ENCODE assay signal across 21 cellular contexts in genomic region chr5:170120576-170120975, GRCh38. TPM values are rescaled to one million over a fixed set of nuclear protein-coding genes. Genes with fewer than 3 reads are reported as not detected.
DNase-seq lines count a peak whose midpoint lies in the region; ATAC-seq and TF ChIP-seq lines count a peak whose summit lies in the region.
"Had no signal": no experiment of that assay in that cellular context is flagged by ENCODE, and none has a peak within 500 bp of the region (broad histone marks: within the 10 kb centered on the region; RNA-seq: fewer than 3 reads in every experiment).

No MANE protein-coding gene starts in this region.

- H2AFZ ChIP-seq in GM23248, result peak overlapping the region; percentile 35; the same call in 1 of the 2 replicates

- TF ChIP-seq POLR2A in vagina (IDR thresholded peaks at IDR 0.05), result no peak

- no peak for ATAC-seq in GM18907 (IDR thresholded peaks at IDR 0.05; ENCODE audit: unreplicated experiment)
- ATAC-seq: body of pancreas, GM12878 had no signal

- H4K20me1 ChIP-seq in GM23248 (ENCODE audit: insufficient read depth), result no peaks in the 10 kb centered on the region

- TF ChIP-seq CTCF in fibroblast of mammary gland (conservative IDR thresholded peaks at IDR 0.05; ENCODE audit: control insufficient read depth, insufficient read depth, low read depth, low read length), result no peak
- TF ChIP-seq CTCF in vagina (IDR thresholded peaks at IDR 0.05), result no peak
- no peak for TF ChIP-seq CTCF in ascending aorta (IDR thresholded peaks at IDR 0.05)

- H3K4me1 ChIP-seq in GM23248 (ENCODE audit: insufficient read depth) (peaks cover 16% of the 10 kb centered on the region), vagina (no peaks in the 10 kb centered on the region), ascending aorta (no peaks in the 10 kb centered on the region)
- H3K4me1 ChIP-seq: body of pancreas, pancreas, tibial artery had no signal

- H3K36me3 ChIP-seq in GM23248 (ENCODE audit: low read depth) (no peaks in the 10 kb centered on the region), vagina (no peaks in the 10 kb centered on the region), ascending aorta (no peaks in the 10 kb centered on the region)
- H3K36me3 ChIP-seq: esophagus muscularis mucosa, pancreas, tibial artery had no signal

- H3K4me3 ChIP-seq in GM23248 (no peak overlapping the region), fibroblast of mammary gland (ENCODE audit: control insufficient read depth, low read depth, low read length) (no peak overlapping the region), vagina (no peak overlapping the region), ascending aorta (no peak overlapping the region)
- H3K4me3 ChIP-seq: body of pancreas, dorsolateral prefrontal cortex, esophagus muscularis mucosa, GM12878, pancreas, tibial artery had no signal

- H3K9me3 ChIP-seq in GM23248 (ENCODE audit: low read depth), result no peaks in the 10 kb centered on the region
- H3K9me3 ChIP-seq in vagina, result peaks cover 3% of the 10 kb centered on the region
- no peaks in the 10 kb centered on the region for H3K9me3 ChIP-seq in ascending aorta
- H3K9me3 ChIP-seq: body of pancreas, pancreas had no signal

- peaks cover 11% of the 10 kb centered on the region for H3F3A ChIP-seq in GM23248 (ENCODE audit: insufficient read depth)

- H3K9me2 ChIP-seq in GM23248 (ENCODE audit: insufficient read depth), result no peaks in the 10 kb centered on the region

- DNase-seq in GM23248 (peak; percentile 85), fibroblast of mammary gland (ENCODE audit: low read depth) (peak; percentile 80), vagina (ENCODE audit: extremely low spot score in 2 of 2) (peak; percentile 37 to 58), ascending aorta (ENCODE audit: low spot score in 2 of 2) (no peak), DMS153 treated with DMSO at 0.1 percent for 48 hours (lab: John Stamatoyannopoulos, UW; ENCODE audit: unreplicated experiment) (no peak)
- DNase-seq in activated CD8-positive, alpha-beta memory T cell treated with anti-CD3 and anti-CD28 coated beads, Interleukin-2, amount 50 U/mL, for 48 hours, result peak; percentile 8
- DNase-seq: activated B cell treated with CpG ODN at 0.5 μM for 24 hours; activated gamma-delta T cell treated with Interleukin-2 at 50 U/mL for 16 hours; body of pancreas; dorsolateral prefrontal cortex; Karpas-422; NCI-H1417 treated with DMSO at 0.1 percent for 48 hours; NCI-H2227 treated with DMSO at 0.1 percent for 48 hours; pancreas; SHP77 treated with DMSO at 0.1 percent for 48 hours; stimulated activated CD4-positive, alpha-beta T cell treated with anti-CD3 and anti-CD28 coated beads, Interleukin-4, amount 100 ng/mL, for 4 hours; tibial artery had no signal

- H3K27ac ChIP-seq in GM23248 (peak overlapping the region; percentile 88), vagina (no peak overlapping the region), ascending aorta (no peak overlapping the region)
- H3K27ac ChIP-seq: body of pancreas, dorsolateral prefrontal cortex, esophagus muscularis mucosa, pancreas, tibial artery had no signal

- intact Hi-C loops in vagina (cut with DNase I) (no loop called here), ascending aorta (cut with DNase I) (no loop called here)

- H3K9ac ChIP-seq in GM23248, result peak overlapping the region; percentile 65; the same call in 1 of the 2 replicates

- WGBS in GM23248 (ENCODE audit: low coverage in 1 of 2, low lambda C conversion rate in 2 of 2, missing lambda C conversion rate in 2 of 2), 2 experiments, result 49 to 62% methylated on average over 2 of the region's 2 CpGs

- H3K4me2 ChIP-seq in GM23248 (ENCODE audit: unreplicated experiment), result peak overlapping the region; percentile 47

- 0 out of 2 replicates have a peak, but pooled peaks cover 3% of the 10 kb centered on the region for H3K27me3 ChIP-seq in GM23248 (replicated peaks; ENCODE audit: insufficient read depth)
- no peaks in the 10 kb centered on the region for H3K27me3 ChIP-seq in vagina
- no peaks in the 10 kb centered on the region for H3K27me3 ChIP-seq in ascending aorta
- H3K27me3 ChIP-seq: body of pancreas, esophagus muscularis mucosa, pancreas, tibial artery had no signal

- H3K79me2 ChIP-seq in GM23248 (ENCODE audit: insufficient read depth), result no peaks in the 10 kb centered on the region

- in situ Hi-C loops in GM23248 (cut with MboI), result loop anchor here (25.0 kb wide), 1 partner anchor 292 kb away; no protein-coding TSS in a partner anchor

RNA-seq across cellular contexts. Expression of gene FOXI1, which starts 14.9 kb away (rescaled TPM):
- total RNA-seq in GM23248 (2014; rRNA removed; shearing (Covaris generic)), result not detected in 2 replicates
- polyA plus RNA-seq in GM23248 (2016; fragmentation: Nextera tagmentation; extraction: Ambion mirVana), result not detected in 2 replicates
- total RNA-seq in vagina (not detected), ascending aorta (not detected)
- total RNA-seq: activated B cell treated with CpG ODN at 0.5 μM for 24 hours, body of pancreas, dorsolateral prefrontal cortex, esophagus muscularis mucosa, GM12878, skeletal muscle tissue had no signal
- polyA plus RNA-seq: GM12878 had no signal

Comparison
In these comparisons a context has a peak if more than half of its experiments do, and no peak if none do; other contexts are left out.
1. DNase-seq: peak in GM23248 (single experiment), activated CD8-positive, alpha-beta memory T cell treated with anti-CD3 and anti-CD28 coated beads, Interleukin-2, amount 50 U/mL, for 48 hours (single experiment), fibroblast of mammary gland (single experiment) and vagina (2 of 2); none in ascending aorta (0 of 2) and DMS153 treated with DMSO at 0.1 percent for 48 hours (single experiment).